ENCODE assay signal across 8 cellular contexts in the genomic region with DNA sequence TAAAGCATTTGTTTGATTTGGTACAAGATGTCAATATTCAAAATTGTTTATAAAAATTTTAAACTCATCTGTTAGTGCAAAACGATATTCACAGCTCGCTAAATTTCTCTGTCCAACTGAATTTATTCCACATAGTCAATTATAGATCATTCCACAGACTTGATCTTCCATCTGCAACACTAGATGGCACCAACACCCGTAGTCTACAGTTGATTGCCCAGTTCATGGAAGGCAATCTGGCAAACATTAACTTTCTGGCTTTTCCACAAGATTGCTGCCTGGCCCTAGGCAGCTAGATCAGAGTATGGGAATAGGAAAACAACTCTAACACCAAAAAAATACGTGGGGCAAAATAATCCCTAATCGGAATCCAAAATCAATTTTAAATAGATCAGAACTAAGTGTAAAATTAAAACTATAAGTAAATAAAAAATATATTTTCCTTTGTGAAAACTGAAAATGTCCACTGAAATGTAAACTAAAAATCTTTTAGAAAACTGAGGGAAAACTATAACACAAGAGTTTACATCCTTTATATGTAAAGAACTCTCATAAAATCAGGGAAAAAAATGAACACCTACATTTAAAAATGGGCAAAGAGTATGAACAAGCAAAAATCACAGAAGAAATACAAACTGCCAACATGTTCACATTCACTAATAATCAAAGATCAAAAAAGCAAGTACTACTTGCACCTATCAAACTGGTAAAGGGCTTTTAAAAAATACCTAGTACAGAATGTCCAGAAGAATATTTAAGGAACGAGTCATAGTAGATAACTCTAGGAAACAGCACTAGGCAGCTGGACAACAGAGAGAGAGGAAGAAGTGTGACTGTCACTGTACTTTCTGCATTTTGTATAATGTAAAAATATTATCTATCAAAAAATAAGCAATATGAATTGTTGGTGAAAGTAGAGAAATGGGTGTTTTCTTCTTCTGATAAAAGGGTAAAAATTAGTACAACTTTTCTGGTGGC. TPM values are rescaled to one million over a fixed set of nuclear protein-coding genes. Genes with fewer than 3 reads are reported as not detected.
DNase-seq lines count a peak whose midpoint lies in the region; ATAC-seq, FAIRE-seq and TF ChIP-seq lines count a peak whose summit lies in the region.

No MANE protein-coding gene starts in this region.

- TF ChIP-seq POLR2A in GM12891 (IDR thresholded peaks at IDR 0.05; ENCODE audit: low read depth, low read length) (no peak), prostate gland (IDR thresholded peaks at IDR 0.05) (no peak)

- peaks cover 39 to 100% (median 48%) of the 10 kb centered on the region in 11 experiments for H4K20me1 ChIP-seq in BLaER1 treated with 17β-estradiol and CSF1 and Interleukin-3, amounts not matched to agents 10 nM and 100 nM

- H3K27me3 ChIP-seq in BLaER1 treated with 17β-estradiol and CSF1 and Interleukin-3, amounts not matched to agents 10 nM and 100 nM: no peaks in the 10 kb centered on the region
- H3K27me3 ChIP-seq in prostate gland (replicated peaks; ENCODE audit: insufficient read depth): no peaks in the 10 kb centered on the region

- peak in 3 of 4 experiments; percentile 53 to 82 (median 71) for TF ChIP-seq CTCF in prostate gland (IDR thresholded peaks at IDR 0.05)

- peak overlapping the region in 6 of 11 experiments; percentile 17 to 77 (median 59); a peak in 10 of 22 replicates for H3K4me2 ChIP-seq in BLaER1 treated with 17β-estradiol and CSF1 and Interleukin-3, amounts not matched to agents 10 nM and 100 nM

- H3K4me1 ChIP-seq in BLaER1 treated with 17β-estradiol and CSF1 and Interleukin-3, amounts not matched to agents 10 nM and 100 nM: peaks cover 54 to 98% (median 73%) of the 10 kb centered on the region in 10 experiments
- peaks cover 24% of the 10 kb centered on the region for H3K4me1 ChIP-seq in prostate gland (replicated peaks)

- H3K9me3 Mint-ChIP-seq in activated T-helper 17 cell treated with anti-CD3 and anti-CD28 coated beads, Interleukin-2, amount 50 U/mL, for 72 hours: peaks cover 3% of the 10 kb centered on the region

- peaks cover 0 to 41% (median 34%) of the 10 kb centered on the region in 11 experiments; a peak in 17 of 22 replicates for H3K36me3 ChIP-seq in BLaER1 treated with 17β-estradiol and CSF1 and Interleukin-3, amounts not matched to agents 10 nM and 100 nM
- no peaks in the 10 kb centered on the region for H3K36me3 ChIP-seq in prostate gland

- peak; percentile 62 for ATAC-seq in activated T-helper 17 cell treated with anti-CD3 and anti-CD28 coated beads, Interleukin-2, amount 50 U/mL, for 72 hours (replicated peaks)
- ATAC-seq in HG02981 (IDR thresholded peaks at IDR 0.05; ENCODE audit: unreplicated experiment): no peak

- peak overlapping the region in 6 of 11 experiments; percentile 5 to 34 (median 19); a peak in 4 of 22 replicates for H3K27ac ChIP-seq in BLaER1 treated with 17β-estradiol and CSF1 and Interleukin-3, amounts not matched to agents 10 nM and 100 nM
- H3K27ac ChIP-seq in prostate gland: peak overlapping the region in 1 of 2 donors; percentile 7

- intact Hi-C loops in prostate gland (cut with DNase I): loop anchor here (2.0 to 5.0 kb wide), 2 partner anchors 34 to 152 kb away; no protein-coding TSS in a partner anchor

- no peaks in the 10 kb centered on the region for H3K27me3 Mint-ChIP-seq in activated T-helper 17 cell treated with anti-CD3 and anti-CD28 coated beads, Interleukin-2, amount 50 U/mL, for 72 hours

- H3K4me3 ChIP-seq in BLaER1 treated with 17β-estradiol and CSF1 and Interleukin-3, amounts not matched to agents 10 nM and 100 nM: no peak overlapping the region
- H3K4me3 ChIP-seq in prostate gland: no peak overlapping the region

- WGBS in prostate gland: 53% methylated on average over 6 of the region's 6 CpGs

- H3K4me3 Mint-ChIP-seq in activated T-helper 17 cell treated with anti-CD3 and anti-CD28 coated beads, Interleukin-2, amount 50 U/mL, for 72 hours: no peak overlapping the region

- H3K27ac Mint-ChIP-seq in activated T-helper 17 cell treated with anti-CD3 and anti-CD28 coated beads, Interleukin-2, amount 50 U/mL, for 72 hours: no peak overlapping the region

- H3K36me3 Mint-ChIP-seq in activated T-helper 17 cell treated with anti-CD3 and anti-CD28 coated beads, Interleukin-2, amount 50 U/mL, for 72 hours (ENCODE audit: low read depth): peaks cover 22% of the 10 kb centered on the region

- FAIRE-seq in GM12891 (lab: Jason Lieb, UNC): peak; percentile 72

- H3K4me1 Mint-ChIP-seq in activated T-helper 17 cell treated with anti-CD3 and anti-CD28 coated beads, Interleukin-2, amount 50 U/mL, for 72 hours: peaks cover 21% of the 10 kb centered on the region

- DNase-seq in GM12891 (ENCODE audit: insufficient read length, low spot score): no peak
- DNase-seq in NCI-H69 (lab: John Stamatoyannopoulos, UW): peak; percentile 59
- DNase-seq in germinal center (ENCODE audit: low spot score): peak; percentile 19
- peak; percentile 58 for DNase-seq in prostate gland (ENCODE audit: low spot score)
- no peak for DNase-seq in UCSD-AML1 (lab: John Stamatoyannopoulos, UW; ENCODE audit: unreplicated experiment)

- H3K9me3 ChIP-seq in BLaER1 treated with 17β-estradiol and CSF1 and Interleukin-3, amounts not matched to agents 10 nM and 100 nM (replicated peaks in 1 of 11): peaks cover 0 to 31% (median 15%) of the 10 kb centered on the region in 11 experiments; a peak in 15 of 22 replicates
- H3K9me3 ChIP-seq in prostate gland: no peaks in the 10 kb centered on the region

- peak overlapping the region in 2 of 11 experiments; percentile 28 to 50; a peak in 2 of 22 replicates for H3K9ac ChIP-seq in BLaER1 treated with 17β-estradiol and CSF1 and Interleukin-3, amounts not matched to agents 10 nM and 100 nM

TF ChIP-seq in GM12891, 5 proteins besides CTCF, POLR2A, EP300 and RAD21:
- TF ChIP-seq POLR2AphosphoS5 (IDR thresholded peaks at IDR 0.05; ENCODE audit: low read depth, low read length) (no peak), POU2F2 (IDR thresholded peaks at IDR 0.05; ENCODE audit: low read depth, low read length) (no peak), SPI1 (IDR thresholded peaks at IDR 0.05; ENCODE audit: low read depth, low read length) (no peak), PAX5 (IDR thresholded peaks at IDR 0.05; ENCODE audit: insufficient read depth, low read length, severe bottlenecking) (no peak), TAF1 (IDR thresholded peaks at IDR 0.05; ENCODE audit: low read depth, low read length) (no peak)

RNA-seq across cellular contexts. Expression of a gene that starts 35.0 kb away (rescaled TPM):
- polyA plus RNA-seq in GM12891 (2012; ENCODE audit: low read depth, missing spikeins): 85.0 TPM
- 100 to 1,000 TPM in 1 of 2 donors, 10 to 100 TPM in 1; 74.9 to 131 TPM for total RNA-seq in activated T-helper 17 cell treated with anti-CD3 and anti-CD28 coated beads, Interleukin-2, amount 50 U/mL, for 72 hours
- 100 to 1,000 TPM; 190 to 249 TPM for total RNA-seq in prostate gland

Comparison
In these comparisons a context has a peak if more than half of its experiments do, and no peak if none do; other contexts are left out.
1. DNase-seq: peak in NCI-H69 (single experiment), germinal center (single experiment) and prostate gland (single experiment); none in GM12891 (single experiment) and UCSD-AML1 (single experiment).